Comparison of ENCODE assay signal across 12 cellular contexts in genomic region chr10:32963102-32963501, GRCh38. TPM values are rescaled to one million over a fixed set of nuclear protein-coding genes. Genes with fewer than 3 reads are reported as not detected.
DNase-seq lines count a peak whose midpoint lies in the region; ATAC-seq and TF ChIP-seq lines count a peak whose summit lies in the region.
"Had no signal": no experiment of that assay in that cellular context is flagged by ENCODE, and none has a peak within 500 bp of the region (broad histone marks: within the 10 kb centered on the region; RNA-seq: fewer than 3 reads in every experiment).

No MANE protein-coding gene starts in this region.

- no peaks in the 10 kb centered on the region for H3K9me3 ChIP-seq in breast epithelium
- no peaks in the 10 kb centered on the region for H3K9me3 ChIP-seq in SK-N-MC (ENCODE audit: low read depth, low read length)
- H3K9me3 ChIP-seq in thoracic aorta, result no peaks in the 10 kb centered on the region

- no peak for TF ChIP-seq CTCF in MCF 10A (IDR thresholded peaks at IDR 0.05; ENCODE audit: unreplicated experiment)
- TF ChIP-seq CTCF in breast epithelium (IDR thresholded peaks at IDR 0.05), result no peak
- no peak for TF ChIP-seq CTCF in foreskin keratinocyte (conservative IDR thresholded peaks at IDR 0.05)
- TF ChIP-seq CTCF in thoracic aorta (IDR thresholded peaks at IDR 0.05), result no peak

- peak overlapping the region; percentile 100 for H3K27ac Mint-ChIP-seq in MCF 10A (ENCODE audit: low read depth, unreplicated experiment)

- ATAC-seq in foreskin keratinocyte (no peak), thoracic aorta (ENCODE audit: insufficient number of reproducible peaks, low FRiP score, low read depth) (no peak), GM18519 (IDR thresholded peaks at IDR 0.05; ENCODE audit: low FRiP score, unreplicated experiment) (no peak)
- ATAC-seq in activated CD4-positive, CD25-positive, alpha-beta regulatory T cell treated with anti-CD3 and anti-CD28 coated beads, Interleukin-2, amount 50 U/mL, for 24 hours, result no peak
- ATAC-seq: activated T-cell treated with anti-CD3 and anti-CD28 coated beads, Interleukin-2, amount 50 U/mL, for 4 hours had no signal

- peak overlapping the region in 1 of 2 donors; percentile 76 for H3K27ac ChIP-seq in breast epithelium
- H3K27ac ChIP-seq in SK-N-MC, result peak overlapping the region; percentile 62; the same call in 1 of the 2 replicates
- peak overlapping the region; percentile 48 for H3K27ac ChIP-seq in foreskin keratinocyte
- peak overlapping the region; percentile 89 to 100 for H3K27ac ChIP-seq in thoracic aorta
- H3K27ac ChIP-seq: HL-60 had no signal

- no peak overlapping the region for H3K4me3 Mint-ChIP-seq in MCF 10A (ENCODE audit: unreplicated experiment)
- H3K4me3 Mint-ChIP-seq: activated T-cell treated with anti-CD3 and anti-CD28 coated beads, Interleukin-2, amount 50 U/mL, for 4 hours had no signal

- intact Hi-C loops in MCF 10A (cut with micrococcal nuclease) (no loop called here), breast epithelium (cut with DNase I; ENCODE audit: low total_unique reads) (no loop called here)

- peaks cover 8% of the 10 kb centered on the region for H3K9me3 Mint-ChIP-seq in MCF 10A (ENCODE audit: unreplicated experiment)
- H3K9me3 Mint-ChIP-seq: activated T-cell treated with anti-CD3 and anti-CD28 coated beads, Interleukin-2, amount 50 U/mL, for 4 hours had no signal

- no peaks in the 10 kb centered on the region for H3K4me1 ChIP-seq in breast epithelium
- peaks cover 32% of the 10 kb centered on the region for H3K4me1 ChIP-seq in foreskin keratinocyte
- H3K4me1 ChIP-seq in thoracic aorta (ENCODE audit: control insufficient read depth in 1 of 2, low read depth in 2 of 2), result peaks cover 27 to 38% of the 10 kb centered on the region in 2 donors

- POLR2A ChIA-PET in MCF 10A (lab: Yijun Ruan, JAX), result interaction anchor here (0.7 to 2.4 kb wide), 6 partner anchors 9 to 43 kb away, joined by 3 to 35 read pairs (median 4); no protein-coding TSS in a partner anchor

- CTCF ChIA-PET in MCF 10A (lab: Yijun Ruan, JAX), result interaction anchor here (1.6 kb wide), 1 partner anchor 46 kb away, joined by 6 read pairs; no protein-coding TSS in a partner anchor

- no peaks in the 10 kb centered on the region for H3K36me3 Mint-ChIP-seq in MCF 10A (ENCODE audit: insufficient read depth, unreplicated experiment)

- H3K36me3 ChIP-seq in breast epithelium (no peaks in the 10 kb centered on the region), SK-N-MC (ENCODE audit: insufficient read depth, low read length) (no peaks in the 10 kb centered on the region), thoracic aorta (no peaks in the 10 kb centered on the region)

- BruUV-seq in MCF 10A (replicated peaks; lab: Mats Ljungman, UMichigan), result no TSS peak

- DNase-seq in MCF 10A (ENCODE audit: unreplicated experiment) (peak; percentile 54), breast epithelium (ENCODE audit: low spot score in 2 of 2) (no peak), SK-N-MC (ENCODE audit: low read depth, low spot score) (no peak), foreskin keratinocyte (peak in 1 of 2 donors; percentile 75), thoracic aorta (ENCODE audit: low spot score) (no peak)
- no peak for DNase-seq in stimulated activated CD4-positive, alpha-beta T cell treated with anti-CD3 and anti-CD28 coated beads, Interleukin-15, amount 100 ng/mL, for 24 hours
- DNase-seq: activated T-cell treated with anti-CD3 and anti-CD28 coated beads, Interleukin-2, amount 50 U/mL, for 4 hours; central memory CD4-positive, alpha-beta T cell; NCI-H1930 had no signal

- H3K27me3 ChIP-seq in breast epithelium, result no peaks in the 10 kb centered on the region
- H3K27me3 ChIP-seq in foreskin keratinocyte, result no peaks in the 10 kb centered on the region
- no peaks in the 10 kb centered on the region for H3K27me3 ChIP-seq in thoracic aorta (replicated peaks; ENCODE audit: insufficient read depth)

- H3K9ac ChIP-seq in SK-N-MC (ENCODE audit: insufficient read length), result no peak overlapping the region

- no peak for TF ChIP-seq POLR2A in breast epithelium (IDR thresholded peaks at IDR 0.05)

- H3K4me1 Mint-ChIP-seq in MCF 10A (ENCODE audit: insufficient read depth, unreplicated experiment), result peaks cover 13% of the 10 kb centered on the region

- H3K27me3 Mint-ChIP-seq in MCF 10A (ENCODE audit: insufficient read depth, unreplicated experiment), result no peaks in the 10 kb centered on the region

- no peak overlapping the region for H3K4me3 ChIP-seq in breast epithelium
- no peak overlapping the region for H3K4me3 ChIP-seq in SK-N-MC
- peak overlapping the region; percentile 46 for H3K4me3 ChIP-seq in thoracic aorta

RNA-seq across cellular contexts. Expression of gene ITGB1, which starts 5.1 kb away (rescaled TPM):
- 680 and 703 TPM in 2 replicates for total RNA-seq in MCF 10A (2022)
- total RNA-seq in breast epithelium, result 1,000 to 10,000 TPM in 1 of 3 donors, 100 to 1,000 TPM in 2; 438 to 1,565 (median 480) TPM
- 897 and 1,100 TPM in 2 replicates for total RNA-seq in foreskin keratinocyte
- polyA plus RNA-seq in foreskin keratinocyte, result 321 and 351 TPM in 2 replicates
- 1,000 to 10,000 TPM; 1,541 to 1,574 TPM for total RNA-seq in thoracic aorta
